10 cellular contexts compared by ENCODE assay signal in genomic region chr11:74754507-74755255, GRCh38. TPM values are rescaled to one million over a fixed set of nuclear protein-coding genes. Genes with fewer than 3 reads are reported as not detected.
DNase-seq lines count a peak whose midpoint lies in the region; ATAC-seq, FAIRE-seq and TF ChIP-seq lines count a peak whose summit lies in the region.
"Had no signal": no experiment of that assay in that cellular context is flagged by ENCODE, and none has a peak within 500 bp of the region (broad histone marks: within the 10 kb centered on the region; RNA-seq: fewer than 3 reads in every experiment).

No MANE protein-coding gene starts in this region.

- peak overlapping the region; percentile 1 for H3K27ac ChIP-seq in subcutaneous abdominal adipose tissue (ENCODE audit: low read depth, low read length)
- H3K27ac ChIP-seq: C4-2B had no signal

- H3K36me3 Mint-ChIP-seq in activated T-cell treated with anti-CD3 and anti-CD28 coated beads, Interleukin-2, amount 50 U/mL, for 72 hours (ENCODE audit: insufficient read depth in 2 of 2) = peaks cover 7 to 8% of the 10 kb centered on the region in 2 donors
- H3K36me3 Mint-ChIP-seq in activated CD8-positive, alpha-beta memory T cell treated with anti-CD3 and anti-CD28 coated beads, Interleukin-2, amount 10 ng/mL, durations not matched to agents 7 days and 5 days = peaks cover 15% of the 10 kb centered on the region

- H3K9me3 ChIP-seq in subcutaneous abdominal adipose tissue (ENCODE audit: control insufficient read depth in 5 of 5, low read length in 5 of 5) = no peaks in the 10 kb centered on the region

- peaks cover 0 to 8% of the 10 kb centered on the region in 2 donors for H3K9me3 Mint-ChIP-seq in activated T-cell treated with anti-CD3 and anti-CD28 coated beads, Interleukin-2, amount 50 U/mL, for 72 hours
- H3K9me3 Mint-ChIP-seq in activated CD8-positive, alpha-beta memory T cell treated with anti-CD3 and anti-CD28 coated beads, Interleukin-2, amount 10 ng/mL, durations not matched to agents 7 days and 5 days (ENCODE audit: low read depth) = peaks cover 4% of the 10 kb centered on the region

- peak; percentile 50 to 80 for ATAC-seq in activated T-cell treated with anti-CD3 and anti-CD28 coated beads, Interleukin-2, amount 50 U/mL, for 72 hours (replicated peaks in 1 of 2)
- ATAC-seq in activated CD8-positive, alpha-beta memory T cell treated with anti-CD3 and anti-CD28 coated beads, Interleukin-2, amount 10 ng/mL, durations not matched to agents 7 days and 5 days = no peak

- H3K4me1 ChIP-seq in subcutaneous abdominal adipose tissue (ENCODE audit: control insufficient read depth in 5 of 5, insufficient read depth in 5 of 5, low read length in 5 of 5) = peaks cover 0 to 30% (median 27%) of the 10 kb centered on the region in 5 donors

- DNase-seq in activated T-cell treated with anti-CD3 and anti-CD28 coated beads, Interleukin-2, amount 50 U/mL, for 72 hours = no peak
- no peak for DNase-seq in activated T-cell treated with anti-CD3 and anti-CD28 coated beads, Interleukin-2, amount 50 U/mL, for 1 hour
- DNase-seq in RCC 7860 (ENCODE audit: low spot score) (peak; percentile 41), fibroblast of pulmonary artery (ENCODE audit: low read depth) (peak; percentile 83), NCI-H510A treated with DMSO at 0.1 percent for 48 hours (lab: John Stamatoyannopoulos, UW) (no peak)
- no peak for DNase-seq in activated CD8-positive, alpha-beta memory T cell treated with anti-CD3 and anti-CD28 coated beads, Interleukin-2, amount 10 ng/mL, durations not matched to agents 7 days and 5 days
- DNase-seq in stimulated activated CD4-positive, alpha-beta T cell treated with anti-CD3 and anti-CD28 coated beads, Interleukin-4, amount 100 ng/mL, for 24 hours = no peak
- DNase-seq: activated CD8-positive, alpha-beta memory T cell treated with anti-CD3 and anti-CD28 coated beads for 24 hours had no signal

- peak; percentile 4 for FAIRE-seq in RCC 7860 (lab: Jason Lieb, UNC)

- peak overlapping the region; percentile 41 for H3K27ac Mint-ChIP-seq in activated T-cell treated with anti-CD3 and anti-CD28 coated beads, Interleukin-2, amount 50 U/mL, for 72 hours
- no peak overlapping the region for H3K27ac Mint-ChIP-seq in activated CD8-positive, alpha-beta memory T cell treated with anti-CD3 and anti-CD28 coated beads, Interleukin-2, amount 10 ng/mL, durations not matched to agents 7 days and 5 days

- no peak overlapping the region for H3K9ac ChIP-seq in subcutaneous abdominal adipose tissue (ENCODE audit: low read length in 5 of 5)

- CTCF ChIA-PET in activated CD8-positive, alpha-beta memory T cell treated with anti-CD3 and anti-CD28 coated beads, Interleukin-2, amount 10 ng/mL, durations not matched to agents 7 days and 5 days (lab: Charles Lee) = interaction anchor here (0.7 to 1.1 kb wide), 2 partner anchors 15 to 27 kb away, joined by 3 read pairs; no protein-coding TSS in a partner anchor

- H3K36me3 ChIP-seq in subcutaneous abdominal adipose tissue (ENCODE audit: control insufficient read depth in 5 of 5, insufficient read depth in 5 of 5, low read length in 5 of 5) = no peaks in the 10 kb centered on the region

- H3K4me3 ChIP-seq in fibroblast of pulmonary artery (replicated peaks; ENCODE audit: low read depth, low read length) (peak overlapping the region; percentile 42), subcutaneous abdominal adipose tissue (ENCODE audit: low read depth in 1 of 5, low read length in 5 of 5) (no peak overlapping the region)

- H3K27me3 ChIP-seq in subcutaneous abdominal adipose tissue (ENCODE audit: control insufficient read depth in 5 of 5, insufficient read depth in 4 of 5, low read length in 5 of 5) = no peaks in the 10 kb centered on the region

- no peak for TF ChIP-seq CTCF in fibroblast of pulmonary artery (IDR thresholded peaks at IDR 0.05; ENCODE audit: low read length, missing control alignments)

- H3K4me3 Mint-ChIP-seq in activated T-cell treated with anti-CD3 and anti-CD28 coated beads, Interleukin-2, amount 50 U/mL, for 72 hours = peak overlapping the region; percentile 10 to 44
- H3K4me3 Mint-ChIP-seq in activated CD8-positive, alpha-beta memory T cell treated with anti-CD3 and anti-CD28 coated beads, Interleukin-2, amount 10 ng/mL, durations not matched to agents 7 days and 5 days = no peak overlapping the region

- peaks cover 32% of the 10 kb centered on the region for H3K4me1 Mint-ChIP-seq in activated T-cell treated with anti-CD3 and anti-CD28 coated beads, Interleukin-2, amount 50 U/mL, for 72 hours (ENCODE audit: low read depth)
- peaks cover 30% of the 10 kb centered on the region for H3K4me1 Mint-ChIP-seq in activated CD8-positive, alpha-beta memory T cell treated with anti-CD3 and anti-CD28 coated beads, Interleukin-2, amount 10 ng/mL, durations not matched to agents 7 days and 5 days

- H3K27me3 Mint-ChIP-seq in activated T-cell treated with anti-CD3 and anti-CD28 coated beads, Interleukin-2, amount 50 U/mL, for 72 hours (ENCODE audit: low read depth) = no peaks in the 10 kb centered on the region
- no peaks in the 10 kb centered on the region for H3K27me3 Mint-ChIP-seq in activated CD8-positive, alpha-beta memory T cell treated with anti-CD3 and anti-CD28 coated beads, Interleukin-2, amount 10 ng/mL, durations not matched to agents 7 days and 5 days

RNA-seq across cellular contexts. Expression of gene RNF169, which starts 6.0 kb away (rescaled TPM):
- total RNA-seq in activated T-cell treated with anti-CD3 and anti-CD28 coated beads, Interleukin-2, amount 50 U/mL, for 72 hours = 10 to 100 TPM; 18.5 to 20.5 TPM
- 10 to 100 TPM; 17.2 to 17.3 TPM for total RNA-seq in activated CD8-positive, alpha-beta memory T cell treated with anti-CD3 and anti-CD28 coated beads, Interleukin-2, amount 10 ng/mL, durations not matched to agents 7 days and 5 days

RNA-seq across cellular contexts. Expression of gene CHRDL2, which starts 23.5 kb away (rescaled TPM):
- total RNA-seq in activated T-cell treated with anti-CD3 and anti-CD28 coated beads, Interleukin-2, amount 50 U/mL, for 72 hours = not detected
- total RNA-seq in activated CD8-positive, alpha-beta memory T cell treated with anti-CD3 and anti-CD28 coated beads, Interleukin-2, amount 10 ng/mL, durations not matched to agents 7 days and 5 days = not detected

Comparison
In these comparisons a context has a peak if more than half of its experiments do, and no peak if none do; other contexts are left out.
1. DNase-seq: peak in RCC 7860 (single experiment) and fibroblast of pulmonary artery (single experiment); none in activated T-cell treated with anti-CD3 and anti-CD28 coated beads, Interleukin-2, amount 50 U/mL, for 72 hours (0 of 2), activated T-cell treated with anti-CD3 and anti-CD28 coated beads, Interleukin-2, amount 50 U/mL, for 1 hour (single experiment), activated CD8-positive, alpha-beta memory T cell treated with anti-CD3 and anti-CD28 coated beads, Interleukin-2, amount 10 ng/mL, durations not matched to agents 7 days and 5 days (single experiment), NCI-H510A treated with DMSO at 0.1 percent for 48 hours (single experiment) and stimulated activated CD4-positive, alpha-beta T cell treated with anti-CD3 and anti-CD28 coated beads, Interleukin-4, amount 100 ng/mL, for 24 hours (single experiment).